Comparison of ENCODE assay signal across 14 cellular contexts in the genomic region with DNA sequence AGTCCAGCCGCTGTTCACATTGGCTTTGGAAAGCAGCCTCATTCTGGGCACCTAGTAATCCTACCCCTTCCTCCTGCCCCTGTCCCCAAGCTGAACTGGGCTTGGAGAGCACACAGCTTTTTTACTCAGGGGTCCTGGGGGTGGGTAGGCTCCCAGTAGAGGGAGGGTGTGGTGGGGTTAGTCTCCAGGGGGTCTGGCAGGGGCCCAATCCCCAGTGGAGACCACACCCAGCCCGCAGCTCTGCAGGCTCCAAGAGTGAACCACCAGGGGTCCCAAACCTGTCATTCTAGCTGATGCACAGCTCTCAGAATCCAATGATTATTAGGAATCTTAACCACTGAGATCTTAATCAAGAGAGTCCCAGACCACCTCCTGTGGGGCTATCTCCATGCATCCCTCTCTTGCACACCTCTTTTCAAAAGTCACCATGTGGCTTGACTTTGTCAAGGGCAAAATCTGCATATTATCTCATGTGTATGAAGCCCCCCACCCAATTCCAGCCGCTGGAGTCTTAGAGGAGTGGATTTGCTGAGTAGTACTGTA. TPM values are rescaled to one million over a fixed set of nuclear protein-coding genes. Genes with fewer than 3 reads are reported as not detected.
DNase-seq lines count a peak whose midpoint lies in the region; ATAC-seq and TF ChIP-seq lines count a peak whose summit lies in the region.
"Had no signal": no experiment of that assay in that cellular context is flagged by ENCODE, and none has a peak within 500 bp of the region (broad histone marks: within the 10 kb centered on the region; RNA-seq: fewer than 3 reads in every experiment).

No MANE protein-coding gene starts in this region.

- POLR2A ChIA-PET in BJ (lab: Charles Lee): no interaction called here

- H3K9ac ChIP-seq in HUES6 (ENCODE audit: low read length): peak overlapping the region; percentile 50
- H3K9ac ChIP-seq in iPS-15b (ENCODE audit: low read depth, low read length): no peak overlapping the region
- H3K9ac ChIP-seq in rectal smooth muscle tissue (ENCODE audit: low read length): no peak overlapping the region

- H3K27ac ChIP-seq in HUES6 (ENCODE audit: low read depth, low read length) (no peak overlapping the region), rectal smooth muscle tissue (ENCODE audit: low read depth, low read length) (peak overlapping the region; percentile 96), brain microvascular endothelial cell (no peak overlapping the region)
- H3K27ac ChIP-seq: left ventricle myocardium inferior, Peyer's patch had no signal

- H3K4me3 ChIP-seq in BJ (ENCODE audit: low read depth, low read length) (peak overlapping the region; percentile 88), HUES6 (ENCODE audit: low read depth, low read length) (peak overlapping the region; percentile 43; the same call in 1 of the 2 replicates), iPS-15b (ENCODE audit: low read depth, low read length) (peak overlapping the region; percentile 6), rectal smooth muscle tissue (ENCODE audit: low read length) (peak overlapping the region; percentile 72), brain microvascular endothelial cell (ENCODE audit: low read depth, low read length) (no peak overlapping the region)
- H3K4me3 ChIP-seq: left ventricle myocardium inferior had no signal

- in situ Hi-C loops in brain microvascular endothelial cell (cut with HindIII; ENCODE audit: low pct_ligation_motif_present, low sequenced_read_pairs) (no loop called here), GM13976 (cut with MboI; ENCODE audit: low sequenced_read_pairs, unreplicated experiment) (no loop called here)

- peak; percentile 12; the same call in 1 of the 2 replicates for TF ChIP-seq CTCF in BJ (IDR thresholded peaks at IDR 0.05; ENCODE audit: insufficient read depth, low read depth, low read length)
- TF ChIP-seq CTCF in brain microvascular endothelial cell (IDR thresholded peaks at IDR 0.05; ENCODE audit: low read depth, low read length, missing control alignments): no peak
- TF ChIP-seq CTCF in GM13976 (IDR thresholded peaks at IDR 0.05; ENCODE audit: borderline replicate concordance, control extremely low read depth, extremely low read depth, insufficient read depth, missing control alignments): no peak

- CTCF ChIA-PET in BJ (lab: Yijun Ruan, JAX): interaction anchor here (1.3 to 12.5 kb wide), 4 partner anchors 9 to 18 kb away, joined by 3 to 187 read pairs (median 12); partner anchors contain the start of genes HOXA10, HOXA13 and HOXA9

- H3K4me1 ChIP-seq in HUES6 (ENCODE audit: control insufficient read depth, insufficient read depth, low read length) (peaks cover 32% of the 10 kb centered on the region), iPS-15b (ENCODE audit: control insufficient read depth, insufficient read depth, low read length) (peaks cover 8% of the 10 kb centered on the region), rectal smooth muscle tissue (ENCODE audit: control insufficient read depth, insufficient read depth, low read length) (peaks cover 14% of the 10 kb centered on the region)

- H3K9me3 ChIP-seq in HUES6 (ENCODE audit: control insufficient read depth, insufficient read depth, low read depth, low read length) (no peaks in the 10 kb centered on the region), iPS-15b (ENCODE audit: control insufficient read depth, insufficient read depth, low read length) (no peaks in the 10 kb centered on the region)
- H3K9me3 ChIP-seq: left ventricle myocardium inferior, Peyer's patch had no signal

- peaks cover 6% of the 10 kb centered on the region for H3K36me3 ChIP-seq in BJ (ENCODE audit: control insufficient read depth, insufficient read depth, low read length)
- no peaks in the 10 kb centered on the region for H3K36me3 ChIP-seq in HUES6 (ENCODE audit: control insufficient read depth, insufficient read depth, low read length)
- H3K36me3 ChIP-seq in iPS-15b (ENCODE audit: control insufficient read depth, insufficient read depth, low read length): no peaks in the 10 kb centered on the region
- H3K36me3 ChIP-seq in rectal smooth muscle tissue (ENCODE audit: control insufficient read depth, insufficient read depth, low read length): no peaks in the 10 kb centered on the region
- H3K36me3 ChIP-seq in brain microvascular endothelial cell (replicated peaks): no peaks in the 10 kb centered on the region
- H3K36me3 ChIP-seq: left ventricle myocardium inferior, Peyer's patch had no signal

- H3K27me3 ChIP-seq in BJ (ENCODE audit: control insufficient read depth, insufficient read depth, low read length): no peaks in the 10 kb centered on the region
- peaks cover 100% of the 10 kb centered on the region for H3K27me3 ChIP-seq in HUES6 (ENCODE audit: control insufficient read depth, insufficient read depth, low read length)
- H3K27me3 ChIP-seq in iPS-15b (ENCODE audit: control insufficient read depth, insufficient read depth, low read length): peaks cover 99% of the 10 kb centered on the region
- H3K27me3 ChIP-seq in rectal smooth muscle tissue (ENCODE audit: control insufficient read depth, insufficient read depth, low read length): peaks cover 6% of the 10 kb centered on the region
- peaks cover 90% of the 10 kb centered on the region for H3K27me3 ChIP-seq in brain microvascular endothelial cell (replicated peaks)

- no peak for ATAC-seq in GM21447 (IDR thresholded peaks at IDR 0.05; ENCODE audit: unreplicated experiment)
- ATAC-seq: T-cell had no signal

- no peak for DNase-seq in BJ (ENCODE audit: low read depth)
- DNase-seq in NCI-H2196 treated with DMSO at 0.1 percent for 48 hours (lab: John Stamatoyannopoulos, UW; ENCODE audit: unreplicated experiment): no peak
- DNase-seq in brain microvascular endothelial cell: no peak
- DNase-seq in GM13976 (ENCODE audit: low spot score): no peak
- DNase-seq: DMS79, left ventricle myocardium inferior, MM.1S, occipital lobe had no signal

RNA-seq across cellular contexts. Expression of gene HOXA11, which starts 2.7 kb away (rescaled TPM):
- 27.7 and 34.0 TPM in 2 replicates for polyA plus RNA-seq in BJ (2011; rRNA removed)
- 8.4 and 15.0 TPM in 2 replicates for polyA minus RNA-seq in BJ (2011; rRNA and poly(A)+ RNA removed)

RNA-seq across cellular contexts. Expression of gene HOXA10, which starts 8.2 kb away (rescaled TPM):
- polyA plus RNA-seq in BJ (2011; rRNA removed): 54.7 and 59.6 TPM in 2 replicates
- polyA minus RNA-seq in BJ (2011; rRNA and poly(A)+ RNA removed): 32.3 and 43.4 TPM in 2 replicates

RNA-seq across cellular contexts. Expression of gene HOXA9, which starts 17.0 kb away (rescaled TPM):
- 12.6 and 15.0 TPM in 2 replicates for polyA plus RNA-seq in BJ (2011; rRNA removed)
- 1.4 and 3.4 TPM in 2 replicates for polyA minus RNA-seq in BJ (2011; rRNA and poly(A)+ RNA removed)

RNA-seq across cellular contexts. Expression of gene HOXA13, which starts 17.5 kb away (rescaled TPM):
- polyA plus RNA-seq in BJ (2011; rRNA removed): 4.6 and 9.2 TPM in 2 replicates
- 4.9 and 5.7 TPM in 2 replicates for polyA minus RNA-seq in BJ (2011; rRNA and poly(A)+ RNA removed)

RNA-seq across cellular contexts. Expression of gene HOXA7, which starts 25.9 kb away (rescaled TPM):
- polyA plus RNA-seq in BJ (2011; rRNA removed): 3.8 and 4.4 TPM in 2 replicates
- 1.4 and 2.3 TPM in 2 replicates for polyA minus RNA-seq in BJ (2011; rRNA and poly(A)+ RNA removed)
